In genomic region chr3:126285369-126285768, GRCh38 we compare ENCODE assay signal across 24 cellular contexts.
"Had no signal": no experiment of that assay in that cellular context is flagged by ENCODE, and none has a peak within 500 bp of the region (broad histone marks: within the 10 kb centered on the region; RNA-seq: fewer than 3 reads in every experiment).

No MANE protein-coding gene starts in this region.

- ATAC-seq: left colon; left lung; lower lobe of right lung; naive thymus-derived CD4-positive, alpha-beta T cell; natural killer cell treated with Interleukin-12 subunit alpha and Interleukin-12 subunit beta and Interleukin-15 and Interleukin-18, amount 100 ng/mL, for 72 hours; right cardiac atrium; sciatic nerve; stimulated activated memory B cell treated with anti-CD40 and anti-IgM and Interleukin-4, amounts not matched to agents 10 μg/mL and 1 μg/mL and 100 μg/mL, for 72 hours; stimulated activated naive CD8-positive, alpha-beta T cell treated with anti-CD3 and anti-CD28 coated beads, Interleukin-15, amount 100 ng/mL, for 72 hours had no signal

- H3K27me3 ChIP-seq: ovary, tibial nerve, vagina had no signal

- H3K9me3 ChIP-seq: left lung, lower lobe of right lung, ovary, tibial nerve, vagina had no signal

- H3K36me3 ChIP-seq: left lung, lower lobe of right lung, ovary, tibial nerve, vagina had no signal

- H3K27ac ChIP-seq: left lung, lower lobe of right lung, ovary, skin epidermis, vagina had no signal

- DNase-seq: hypothalamus; immature natural killer cell; kidney; left colon; left lung; lower lobe of right lung; mesendoderm; naive thymus-derived CD4-positive, alpha-beta T cell; ovary; retina; right cardiac atrium; stimulated activated CD4-positive, alpha-beta T cell treated with anti-CD3 and anti-CD28 coated beads, Interleukin-12 subunit alpha, Interleukin-12 subunit beta, amount 100 ng/mL, for 4 hours; stimulated activated CD4-positive, alpha-beta T cell treated with anti-CD3 and anti-CD28 coated beads, Interleukin-2, amount 100 ng/mL, for 48 hours; stimulated activated CD4-positive, alpha-beta T cell treated with anti-CD3 and anti-CD28 coated beads, Interleukin-4, amount 100 ng/mL, for 4 hours; stimulated activated CD8-positive, alpha-beta memory T cell treated with anti-CD3 and anti-CD28 coated beads, Interleukin-4, amount 100 ng/mL, for 48 hours; stimulated activated naive CD4-positive, alpha-beta T cell treated with Interleukin-2 at 50 U/mL for 16 hours; stimulated activated naive CD8-positive, alpha-beta T cell treated with anti-CD3 and anti-CD28 coated beads, Interleukin-15, amount 100 ng/mL, for 72 hours; substantia nigra had no signal

- H3K4me1 ChIP-seq: left lung had no signal

- H3K4me3 ChIP-seq: left lung, lower lobe of right lung, ovary, skin epidermis, tibial nerve, vagina had no signal
